ENCODE assay signal across 8 cellular contexts in the genomic region with DNA sequence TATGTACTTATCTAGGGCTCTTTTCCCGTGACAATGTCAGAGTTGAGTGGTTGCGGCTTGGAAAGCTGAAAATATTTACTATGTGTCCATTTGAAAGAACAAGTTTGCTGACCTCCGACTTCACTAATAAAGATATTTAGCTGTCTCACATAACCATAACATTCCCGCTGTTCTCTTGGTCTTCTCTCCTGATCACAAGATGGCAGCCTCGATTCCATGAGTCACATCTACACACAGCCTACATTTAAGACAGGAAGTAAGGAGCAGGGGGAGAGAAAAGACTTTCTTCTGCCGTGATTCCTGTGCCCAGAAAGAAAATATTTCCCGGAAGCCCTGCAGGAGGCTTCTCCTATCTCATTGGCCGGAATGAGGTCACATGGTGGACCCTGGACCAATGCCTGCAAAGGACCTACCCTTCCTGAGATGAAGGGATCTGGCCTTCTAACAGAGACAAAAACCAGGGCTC. TPM values are rescaled to one million over a fixed set of nuclear protein-coding genes. Genes with fewer than 3 reads are reported as not detected.
DNase-seq lines count a peak whose midpoint lies in the region; ATAC-seq, FAIRE-seq and TF ChIP-seq lines count a peak whose summit lies in the region.

No MANE protein-coding gene starts in this region.

- peak; percentile 35 for FAIRE-seq in endothelial cell of umbilical vein (lab: Jason Lieb, UNC)

- intact Hi-C loops in endothelial cell of umbilical vein (cut with micrococcal nuclease), result no loop called here
- intact Hi-C loops in breast epithelium (cut with DNase I; ENCODE audit: low total_unique reads), result loop anchor here (10.0 kb wide), 1 partner anchor 399 kb away; no protein-coding TSS in a partner anchor

- H2AFZ ChIP-seq in endothelial cell of umbilical vein (ENCODE audit: low read depth, low read length) (peak overlapping the region; percentile 82), osteoblast (ENCODE audit: low read length) (peak overlapping the region; percentile 71)

- H3K9me3 ChIP-seq in endothelial cell of umbilical vein (replicated peaks; ENCODE audit: control insufficient read depth, insufficient read depth, low read length) (no peaks in the 10 kb centered on the region), osteoblast (ENCODE audit: low read depth, low read length) (no peaks in the 10 kb centered on the region), breast epithelium (no peaks in the 10 kb centered on the region)

- peak overlapping the region; percentile 60 for H3K4me2 ChIP-seq in endothelial cell of umbilical vein (ENCODE audit: insufficient read depth, low read length)
- H3K4me2 ChIP-seq in osteoblast (ENCODE audit: insufficient read depth, low read length), result peak overlapping the region; percentile 88

- TF ChIP-seq CTCF in endothelial cell of umbilical vein (IDR thresholded peaks at IDR 0.05; ENCODE audit: extremely low read depth in 1 of 2, insufficient read depth in 1 of 2, low read depth in 1 of 2, low read length in 2 of 2) (no peak), osteoblast (IDR thresholded peaks at IDR 0.05; ENCODE audit: extremely low read depth, low read depth, low read length) (no peak), breast epithelium (IDR thresholded peaks at IDR 0.05) (no peak)

- H3K27me3 ChIP-seq in endothelial cell of umbilical vein (ENCODE audit: control insufficient read depth in 2 of 2, insufficient read depth in 2 of 2, low read length in 2 of 2), result peaks cover 0 to 1% of the 10 kb centered on the region in 2 experiments
- H3K27me3 ChIP-seq in osteoblast (ENCODE audit: insufficient read depth, low read length), result peaks cover 23% of the 10 kb centered on the region
- no peaks in the 10 kb centered on the region for H3K27me3 ChIP-seq in breast epithelium

- ATAC-seq in HG03045 (IDR thresholded peaks at IDR 0.05; ENCODE audit: unreplicated experiment) (no peak), GM21447 (IDR thresholded peaks at IDR 0.05; ENCODE audit: unreplicated experiment) (no peak)

- H3K4me1 ChIP-seq in endothelial cell of umbilical vein (ENCODE audit: control insufficient read depth, extremely low read depth, insufficient read depth, low read length), result peaks cover 10% of the 10 kb centered on the region
- H3K4me1 ChIP-seq in osteoblast (ENCODE audit: insufficient read depth, low read length), result peaks cover 14% of the 10 kb centered on the region
- H3K4me1 ChIP-seq in breast epithelium, result no peaks in the 10 kb centered on the region

- no peaks in the 10 kb centered on the region for H3K79me2 ChIP-seq in endothelial cell of umbilical vein (ENCODE audit: control insufficient read depth, insufficient read depth, low read length)
- no peaks in the 10 kb centered on the region for H3K79me2 ChIP-seq in osteoblast (ENCODE audit: insufficient read depth, low read length)

- H3K4me3 ChIP-seq in endothelial cell of umbilical vein (replicated peaks in 1 of 3; ENCODE audit: insufficient read depth in 1 of 3, low read depth in 1 of 3, low read length in 3 of 3) (no peak overlapping the region), osteoblast (ENCODE audit: insufficient read depth, low read length) (peak overlapping the region; percentile 42), breast epithelium (peak overlapping the region in 1 of 3 donors; percentile 22)

- BruUV-seq in endothelial cell of umbilical vein (replicated peaks; lab: Mats Ljungman, UMichigan), result no TSS peak

- H3K9ac ChIP-seq in endothelial cell of umbilical vein (replicated peaks; ENCODE audit: extremely low read depth, insufficient read depth, low read length), result no peak overlapping the region

- TF ChIP-seq POLR2A in endothelial cell of umbilical vein (IDR thresholded peaks at IDR 0.05; ENCODE audit: low read depth, low read length) (no peak), breast epithelium (IDR thresholded peaks at IDR 0.05) (no peak)

- dilution Hi-C loops in endothelial cell of umbilical vein (cut with MboI; ENCODE audit: extremely low pct_ligation_motif_present, low sequenced_read_pairs), result loop anchor here (5.0 kb wide), 1 partner anchor 221 kb away; no protein-coding TSS in a partner anchor

- no peaks in the 10 kb centered on the region for H3K36me3 ChIP-seq in endothelial cell of umbilical vein (ENCODE audit: control insufficient read depth in 2 of 2, extremely low read depth in 1 of 2, insufficient read depth in 2 of 2, low read length in 2 of 2)
- no peaks in the 10 kb centered on the region for H3K36me3 ChIP-seq in osteoblast (ENCODE audit: insufficient read depth, low read length)
- H3K36me3 ChIP-seq in breast epithelium, result no peaks in the 10 kb centered on the region

- POLR2A ChIA-PET in endothelial cell of umbilical vein (lab: Charles Lee), result no interaction called here

- peak; percentile 82 for DNase-seq in EH (ENCODE audit: low read depth)
- peak; percentile 11 for DNase-seq in NCI-H510A treated with DMSO at 0.1 percent for 48 hours (lab: John Stamatoyannopoulos, UW)
- peak; percentile 49 for DNase-seq in endothelial cell of umbilical vein (ENCODE audit: low read depth, low spot score)
- DNase-seq in osteoblast (ENCODE audit: insufficient read length, low spot score, missing footprints), result peak; percentile 91
- DNase-seq in KG1 (lab: John Stamatoyannopoulos, UW), result no peak
- no peak for DNase-seq in breast epithelium (ENCODE audit: low spot score in 2 of 2)

- H4K20me1 ChIP-seq in endothelial cell of umbilical vein (replicated peaks; ENCODE audit: control insufficient read depth, extremely low read depth, insufficient read depth, low read length) (no peaks in the 10 kb centered on the region), osteoblast (ENCODE audit: insufficient read depth, low read length) (no peaks in the 10 kb centered on the region)

- H3K27ac ChIP-seq in endothelial cell of umbilical vein (ENCODE audit: insufficient read depth, low read depth, low read length) (no peak overlapping the region), osteoblast (ENCODE audit: low read depth, low read length) (no peak overlapping the region), breast epithelium (peak overlapping the region in 1 of 2 donors; percentile 43)

- CTCF ChIA-PET in endothelial cell of umbilical vein (lab: Charles Lee), result interaction anchor here (1.0 to 4.3 kb wide), 10 partner anchors 10 to 438 kb away, joined by 3 to 62 read pairs (median 6); no protein-coding TSS in a partner anchor

- no peaks in the 10 kb centered on the region for H3K9me1 ChIP-seq in endothelial cell of umbilical vein (replicated peaks; ENCODE audit: control insufficient read depth, extremely low read depth, insufficient read depth, low read length)

TF ChIP-seq in endothelial cell of umbilical vein, 7 proteins besides CTCF, POLR2A, EP300 and RAD21:
- TF ChIP-seq JUN (IDR thresholded peaks at IDR 0.05; ENCODE audit: borderline replicate concordance, insufficient read depth, insufficient read length, low read depth), result no peak
- no peak for TF ChIP-seq POLR2AphosphoS5 (IDR thresholded peaks at IDR 0.05; ENCODE audit: insufficient read depth, low read depth, low read length)
- no peak for TF ChIP-seq GATA2 (IDR thresholded peaks at IDR 0.05; ENCODE audit: insufficient read depth, insufficient read length, low read depth, low read length)
- no peak for TF ChIP-seq EZH2 (IDR thresholded peaks at IDR 0.05; ENCODE audit: borderline replicate concordance, low read depth, low read length, severe bottlenecking)
- TF ChIP-seq MYC (IDR thresholded peaks at IDR 0.05; ENCODE audit: low read depth, low read length), result no peak
- no peak for TF ChIP-seq FOS (IDR thresholded peaks at IDR 0.05; ENCODE audit: borderline replicate concordance, insufficient read depth, low read length)
- TF ChIP-seq, protein P1, sequence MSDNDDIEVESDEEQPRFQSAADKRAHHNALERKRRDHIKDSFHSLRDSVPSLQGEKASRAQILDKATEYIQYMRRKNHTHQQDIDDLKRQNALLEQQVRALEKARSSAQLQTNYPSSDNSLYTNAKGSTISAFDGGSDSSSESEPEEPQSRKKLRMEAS (IDR thresholded peaks at IDR 0.05; ENCODE audit: insufficient read depth, insufficient read length), result no peak

RNA-seq across cellular contexts. Expression of a gene that starts 47.4 kb away (rescaled TPM):
- total RNA-seq in endothelial cell of umbilical vein, result not detected in 2 replicates
- not detected in 2 replicates for polyA plus RNA-seq in endothelial cell of umbilical vein
- not detected in 2 replicates for polyA plus RNA-seq in endothelial cell of umbilical vein (2011; cell fraction: cytosol; rRNA removed)
- not detected in 2 replicates for polyA plus RNA-seq in endothelial cell of umbilical vein (2011; cell fraction: nucleus; rRNA removed)
- not detected in 2 replicates for polyA plus RNA-seq in endothelial cell of umbilical vein (2012)
- not detected in 2 replicates for polyA minus RNA-seq in endothelial cell of umbilical vein
- polyA minus RNA-seq in endothelial cell of umbilical vein (2011; cell fraction: cytosol; rRNA and poly(A)+ RNA removed), result not detected
- polyA minus RNA-seq in endothelial cell of umbilical vein (2011; cell fraction: nucleus; rRNA and poly(A)+ RNA removed), result not detected in 2 replicates
- total RNA-seq in osteoblast, result under 0.01 TPM in 2 replicates
- total RNA-seq in breast epithelium, result under 1 TPM in 2 of 3 donors, not detected in 1; 0.29 to 0.33 TPM

Comparison
In these comparisons a context has a peak if more than half of its experiments do, and no peak if none do; other contexts are left out.
1. DNase-seq: peak in EH (single experiment), NCI-H510A treated with DMSO at 0.1 percent for 48 hours (single experiment), endothelial cell of umbilical vein (single experiment) and osteoblast (single experiment); none in KG1 (single experiment) and breast epithelium (0 of 2).